Comparison of ENCODE assay signal across 8 cellular contexts in the genomic region with DNA sequence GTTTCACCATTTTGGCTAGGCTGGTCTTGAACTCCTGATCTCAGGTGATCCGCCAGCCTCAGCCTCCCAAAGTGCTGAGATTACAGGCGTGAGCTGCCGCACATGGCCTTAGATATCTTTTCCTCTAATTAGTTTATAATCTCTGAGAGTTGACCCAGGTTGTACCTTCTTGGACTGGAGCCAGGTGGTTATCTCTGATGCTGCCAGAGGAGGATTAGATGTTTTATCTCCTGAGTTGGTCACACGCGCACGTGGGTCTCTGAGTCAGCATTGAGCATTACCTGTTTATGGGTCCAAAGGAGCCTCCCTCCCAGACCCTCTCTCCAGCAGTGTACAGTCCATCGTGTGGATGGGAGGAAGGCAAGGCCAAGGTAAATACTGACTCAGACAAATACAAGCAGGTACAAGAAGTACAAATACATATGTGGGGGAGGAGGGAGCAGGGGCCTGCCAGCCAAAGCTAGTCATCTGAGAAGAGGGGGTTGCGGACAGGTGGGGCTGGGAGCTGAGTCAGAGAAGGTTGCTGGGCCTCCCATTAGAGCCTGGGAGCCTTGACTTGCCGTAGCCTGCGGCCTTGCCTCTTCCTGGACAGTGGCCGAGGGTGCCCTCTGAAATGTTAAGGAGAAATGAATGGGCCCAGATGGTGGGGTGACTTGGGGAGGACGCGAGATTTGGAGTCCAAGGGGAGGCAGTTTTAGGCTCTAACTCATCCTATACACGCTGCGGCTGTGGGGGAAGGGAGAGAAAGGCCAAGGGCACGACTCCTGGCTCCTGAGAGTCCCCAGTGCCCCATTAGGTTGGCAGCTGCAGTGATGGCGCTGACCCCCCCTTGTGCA. TPM values are rescaled to one million over a fixed set of nuclear protein-coding genes. Genes with fewer than 3 reads are reported as not detected.
DNase-seq lines count a peak whose midpoint lies in the region; ATAC-seq and TF ChIP-seq lines count a peak whose summit lies in the region.

No MANE protein-coding gene starts in this region.

- peak in 3 of 5 donors; percentile 29 to 65 (median 30) for DNase-seq in CD4-positive, alpha-beta memory T cell
- DNase-seq in NCI-H226 (peak; percentile 94), breast epithelium (ENCODE audit: low spot score in 2 of 2) (peak; percentile 71 to 79), C1 segment of cervical spinal cord (lab: John Stamatoyannopoulos, UW) (no peak), DMS79 treated with DMSO at 0.1 percent for 48 hours (lab: John Stamatoyannopoulos, UW) (no peak), EL (no peak)
- no peak for DNase-seq in naive thymus-derived CD8-positive, alpha-beta T cell

- ATAC-seq in naive thymus-derived CD8-positive, alpha-beta T cell = peak in 1 of 2 donors; percentile 7
- no peak for ATAC-seq in HG02623 (IDR thresholded peaks at IDR 0.05; ENCODE audit: unreplicated experiment)

- H3K4me1 Mint-ChIP-seq in CD4-positive, alpha-beta memory T cell = peaks cover 55 to 100% (median 80%) of the 10 kb centered on the region in 4 donors
- peaks cover 36 to 83% (median 75%) of the 10 kb centered on the region in 4 donors for H3K4me1 Mint-ChIP-seq in naive thymus-derived CD8-positive, alpha-beta T cell

- CTCF ChIA-PET in CD4-positive, alpha-beta memory T cell (lab: Charles Lee; ENCODE audit: partially characterized antibody) = interaction anchor here (1.2 to 3.8 kb wide), 5 partner anchors 8 to 84 kb away, joined by 3 to 33 read pairs (median 10); no protein-coding TSS in a partner anchor

- peak overlapping the region; percentile 58 for H3K27ac ChIP-seq in CD4-positive, alpha-beta memory T cell (ENCODE audit: low read depth, low read length)
- H3K27ac ChIP-seq in breast epithelium = peak overlapping the region; percentile 94 to 96

- TF ChIP-seq POLR2A in breast epithelium (IDR thresholded peaks at IDR 0.05) = no peak

- peak overlapping the region in 1 of 2 donors; percentile 6 for H3K4me3 ChIP-seq in CD4-positive, alpha-beta memory T cell (ENCODE audit: low read length in 2 of 2)
- no peak overlapping the region for H3K4me3 ChIP-seq in breast epithelium

- no peaks in the 10 kb centered on the region for H3K9me3 Mint-ChIP-seq in CD4-positive, alpha-beta memory T cell
- H3K9me3 Mint-ChIP-seq in naive thymus-derived CD8-positive, alpha-beta T cell = no peaks in the 10 kb centered on the region

- H3K9me3 ChIP-seq in CD4-positive, alpha-beta memory T cell (ENCODE audit: control insufficient read depth in 1 of 2, low read length in 2 of 2) = no peaks in the 10 kb centered on the region
- no peaks in the 10 kb centered on the region for H3K9me3 ChIP-seq in breast epithelium

- H3K36me3 Mint-ChIP-seq in CD4-positive, alpha-beta memory T cell = peaks cover 18 to 36% of the 10 kb centered on the region in 2 donors
- peaks cover 0 to 28% (median 0%) of the 10 kb centered on the region in 3 donors for H3K36me3 Mint-ChIP-seq in naive thymus-derived CD8-positive, alpha-beta T cell

- POLR2A ChIA-PET in CD4-positive, alpha-beta memory T cell (lab: Charles Lee; ENCODE audit: partially characterized antibody) = interaction anchor here (1.3 to 20.0 kb wide), 8 partner anchors 11 to 146 kb away, joined by 3 to 324 read pairs (median 12); a partner anchor contains a TSS
- POLR2A ChIA-PET in naive thymus-derived CD8-positive, alpha-beta T cell (lab: Charles Lee) = interaction anchor here (1.2 to 8.2 kb wide), 4 partner anchors 12 to 65 kb away, joined by 3 to 106 read pairs (median 12); a partner anchor contains a TSS

- no peaks in the 10 kb centered on the region for H3K36me3 ChIP-seq in CD4-positive, alpha-beta memory T cell (ENCODE audit: insufficient read depth, low read length)
- H3K36me3 ChIP-seq in breast epithelium = no peaks in the 10 kb centered on the region

- peaks cover 95% of the 10 kb centered on the region for H3K4me1 ChIP-seq in CD4-positive, alpha-beta memory T cell (ENCODE audit: insufficient read depth, low read length)
- H3K4me1 ChIP-seq in breast epithelium = peaks cover under 1 to 60% of the 10 kb centered on the region in 2 donors

- no peaks in the 10 kb centered on the region for H3K27me3 ChIP-seq in CD4-positive, alpha-beta memory T cell (ENCODE audit: insufficient read depth, low read length)
- no peaks in the 10 kb centered on the region for H3K27me3 ChIP-seq in breast epithelium

- no peaks in the 10 kb centered on the region for H3K27me3 Mint-ChIP-seq in CD4-positive, alpha-beta memory T cell
- H3K27me3 Mint-ChIP-seq in naive thymus-derived CD8-positive, alpha-beta T cell = no peaks in the 10 kb centered on the region

- TF ChIP-seq CTCF in breast epithelium (IDR thresholded peaks at IDR 0.05) = no peak

- peak overlapping the region; percentile 64 to 84 (median 81) for H3K4me3 Mint-ChIP-seq in CD4-positive, alpha-beta memory T cell
- H3K4me3 Mint-ChIP-seq in naive thymus-derived CD8-positive, alpha-beta T cell = peak overlapping the region in 9 of 10 donors; percentile 50 to 87 (median 68)

- intact Hi-C loops in CD4-positive, alpha-beta memory T cell (cut with micrococcal nuclease) = no loop called here
- intact Hi-C loops in breast epithelium (cut with DNase I; ENCODE audit: low total_unique reads) = no loop called here

- peak overlapping the region; percentile 85 to 97 (median 94) for H3K27ac Mint-ChIP-seq in CD4-positive, alpha-beta memory T cell
- peak overlapping the region; percentile 85 to 99 (median 94) for H3K27ac Mint-ChIP-seq in naive thymus-derived CD8-positive, alpha-beta T cell

RNA-seq across cellular contexts. Expression of a gene that starts 13.1 kb away (rescaled TPM):
- total RNA-seq in CD4-positive, alpha-beta memory T cell = 100 to 1,000 TPM; 101 to 106 TPM
- polyA plus RNA-seq in CD4-positive, alpha-beta memory T cell = 10 to 100 TPM; 54.6 to 73.0 TPM
- total RNA-seq in breast epithelium = 10 to 100 TPM; 23.6 to 26.8 (median 24.0) TPM
- 10 to 100 TPM; 44.4 to 49.9 TPM for total RNA-seq in naive thymus-derived CD8-positive, alpha-beta T cell
- polyA plus RNA-seq in naive thymus-derived CD8-positive, alpha-beta T cell = 10 to 100 TPM; 20.1 to 44.1 (median 28.4) TPM

Comparison
In these comparisons a context has a peak if more than half of its experiments do, and no peak if none do; other contexts are left out.
1. DNase-seq: peak in CD4-positive, alpha-beta memory T cell (3 of 5), NCI-H226 (single experiment) and breast epithelium (2 of 2); none in naive thymus-derived CD8-positive, alpha-beta T cell (0 of 10), C1 segment of cervical spinal cord (0 of 14), DMS79 treated with DMSO at 0.1 percent for 48 hours (single experiment) and EL (single experiment).